Comparison of ENCODE assay signal across 16 cellular contexts in the genomic region with DNA sequence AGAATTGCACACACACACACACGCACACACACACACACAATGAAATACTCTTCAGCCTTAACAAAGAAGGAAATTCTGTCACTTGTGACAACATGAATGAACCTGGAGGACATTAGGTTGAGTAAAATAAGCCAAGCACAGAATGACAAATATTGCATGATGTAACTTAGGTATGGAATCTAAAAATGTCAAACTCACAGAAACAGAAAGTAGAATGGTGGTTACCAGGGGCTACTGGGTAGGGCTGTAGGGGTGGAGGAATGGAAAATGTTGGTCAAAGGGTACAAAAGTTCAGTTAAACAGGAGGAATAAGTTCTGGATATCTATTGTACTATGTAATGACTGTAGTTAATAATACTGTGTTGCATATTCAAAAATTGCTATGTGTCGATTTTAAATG. TPM values are rescaled to one million over a fixed set of nuclear protein-coding genes. Genes with fewer than 3 reads are reported as not detected.
DNase-seq lines count a peak whose midpoint lies in the region; ATAC-seq and TF ChIP-seq lines count a peak whose summit lies in the region.
"Had no signal": no experiment of that assay in that cellular context is flagged by ENCODE, and none has a peak within 500 bp of the region (broad histone marks: within the 10 kb centered on the region; RNA-seq: fewer than 3 reads in every experiment).

No MANE protein-coding gene starts in this region.

- ATAC-seq in DND-41 (ENCODE audit: insufficient read depth, low read depth) (peak; percentile 35; the same call in 1 of the 3 replicates), GM18868 (IDR thresholded peaks at IDR 0.05; ENCODE audit: unreplicated experiment) (peak; percentile 59), HG02678 (IDR thresholded peaks at IDR 0.05; ENCODE audit: unreplicated experiment) (peak; percentile 53), HG03565 (IDR thresholded peaks at IDR 0.05; ENCODE audit: unreplicated experiment) (peak; percentile 62), esophagus mucosa (no peak), Right ventricle myocardium inferior (no peak)
- ATAC-seq: left ventricle myocardium superior, psoas muscle had no signal

- no peak for TF ChIP-seq POLR2A in testis (IDR thresholded peaks at IDR 0.05)

- no peaks in the 10 kb centered on the region for H3K36me3 Mint-ChIP-seq in activated CD4-positive, alpha-beta T cell treated with anti-CD3 and anti-CD28 coated beads, Interleukin-2, amount 10 ng/mL, durations not matched to agents 24 days and 14 days (ENCODE audit: low read depth)

- H3K4me1 ChIP-seq in DND-41 (ENCODE audit: insufficient read depth, low read length) (no peaks in the 10 kb centered on the region), testis (no peaks in the 10 kb centered on the region)
- H3K4me1 ChIP-seq: psoas muscle had no signal

- H3K36me3 ChIP-seq in DND-41 (ENCODE audit: insufficient read depth, low read length) (no peaks in the 10 kb centered on the region), testis (ENCODE audit: low read depth, missing control alignments) (no peaks in the 10 kb centered on the region)

- no peaks in the 10 kb centered on the region for H3K9me3 ChIP-seq in DND-41 (ENCODE audit: insufficient read depth, low read length, severe bottlenecking)
- H3K9me3 ChIP-seq in testis = no peaks in the 10 kb centered on the region
- H3K9me3 ChIP-seq: psoas muscle had no signal

- no peak overlapping the region for H3K9ac ChIP-seq in DND-41 (ENCODE audit: low read depth, low read length)

- peaks cover 4% of the 10 kb centered on the region for H3K4me1 Mint-ChIP-seq in activated CD4-positive, alpha-beta T cell treated with anti-CD3 and anti-CD28 coated beads, Interleukin-2, amount 10 ng/mL, durations not matched to agents 24 days and 14 days

- no peaks in the 10 kb centered on the region for H4K20me1 ChIP-seq in DND-41 (ENCODE audit: insufficient read depth, low read length)

- H3K79me2 ChIP-seq in DND-41 (ENCODE audit: insufficient read depth, low read length) = no peaks in the 10 kb centered on the region

- no peaks in the 10 kb centered on the region for H3K9me3 Mint-ChIP-seq in activated CD4-positive, alpha-beta T cell treated with anti-CD3 and anti-CD28 coated beads, Interleukin-2, amount 10 ng/mL, durations not matched to agents 24 days and 14 days
- H3K9me3 Mint-ChIP-seq: brain had no signal

- no peaks in the 10 kb centered on the region for H3K27me3 ChIP-seq in DND-41 (ENCODE audit: insufficient read depth, low read length, poor library complexity)
- no peaks in the 10 kb centered on the region for H3K27me3 ChIP-seq in testis

- WGBS in testis, 2 donors = 77 to 87% methylated on average over 2 of the region's 2 CpGs

- TF ChIP-seq CTCF in DND-41 (IDR thresholded peaks at IDR 0.05; ENCODE audit: borderline replicate concordance, extremely low read depth, low read length, poor library complexity, severe bottlenecking) (no peak), testis (IDR thresholded peaks at IDR 0.05) (no peak)

- no peak overlapping the region for H3K4me2 ChIP-seq in DND-41 (ENCODE audit: insufficient read depth, low read length)

- H3K4me3 ChIP-seq in DND-41 (ENCODE audit: low read depth in 1 of 2, low read length in 2 of 2) (no peak overlapping the region), testis (no peak overlapping the region)
- H3K4me3 ChIP-seq: psoas muscle had no signal

- no peak overlapping the region for H3K27ac Mint-ChIP-seq in activated CD4-positive, alpha-beta T cell treated with anti-CD3 and anti-CD28 coated beads, Interleukin-2, amount 10 ng/mL, durations not matched to agents 24 days and 14 days
- H3K27ac Mint-ChIP-seq: brain had no signal

- DNase-seq in DND-41 = no peak
- DNase-seq in Right ventricle myocardium inferior (ENCODE audit: missing footprints) = no peak
- DNase-seq in testis = no peak
- DNase-seq in activated CD4-positive, alpha-beta T cell treated with anti-CD3 and anti-CD28 coated beads, Interleukin-2, amount 10 ng/mL, durations not matched to agents 24 days and 14 days = no peak
- DNase-seq: activated CD4-positive, alpha-beta T cell treated with anti-CD3 and anti-CD28 coated beads for 1 hour; activated effector memory CD4-positive, alpha-beta T cell treated with Interleukin-2 at 50 U/mL for 16 hours; Karpas-422; left ventricle myocardium superior; NCI-H1436 treated with DMSO at 0.1 percent for 48 hours; psoas muscle had no signal

- H3K27ac ChIP-seq in DND-41 (ENCODE audit: low read length) (no peak overlapping the region), testis (no peak overlapping the region)
- H3K27ac ChIP-seq: HL-60, psoas muscle had no signal

- no peaks in the 10 kb centered on the region for H3K27me3 Mint-ChIP-seq in activated CD4-positive, alpha-beta T cell treated with anti-CD3 and anti-CD28 coated beads, Interleukin-2, amount 10 ng/mL, durations not matched to agents 24 days and 14 days
- H3K27me3 Mint-ChIP-seq: brain had no signal

- no peak overlapping the region for H2AFZ ChIP-seq in DND-41 (ENCODE audit: low read depth, low read length)

- no peak overlapping the region for H3K4me3 Mint-ChIP-seq in activated CD4-positive, alpha-beta T cell treated with anti-CD3 and anti-CD28 coated beads, Interleukin-2, amount 10 ng/mL, durations not matched to agents 24 days and 14 days
- H3K4me3 Mint-ChIP-seq: brain had no signal

- intact Hi-C loops in Right ventricle myocardium inferior (cut with DNase I) = no loop called here
- intact Hi-C loops in testis (cut with DNase I; ENCODE audit: low total_unique reads) = no loop called here
- intact Hi-C loops in activated CD4-positive, alpha-beta T cell treated with anti-CD3 and anti-CD28 coated beads, Interleukin-2, amount 10 ng/mL, durations not matched to agents 24 days and 14 days (cut with micrococcal nuclease) = no loop called here

RNA-seq across cellular contexts. Expression of gene SCN2A, which starts 29.5 kb away (rescaled TPM):
- total RNA-seq in esophagus mucosa = 0.04 TPM
- total RNA-seq in Right ventricle myocardium inferior = 0.16 TPM
- total RNA-seq in testis = 1 to 10 TPM; 1.5 to 1.7 TPM
- 0.57 TPM for polyA plus RNA-seq in testis (ENCODE audit: insufficient read depth, low read depth, low replicate concordance)
- total RNA-seq in activated CD4-positive, alpha-beta T cell treated with anti-CD3 and anti-CD28 coated beads, Interleukin-2, amount 10 ng/mL, durations not matched to agents 24 days and 14 days = not detected in 2 replicates
- total RNA-seq: psoas muscle had no signal

Comparison
In these comparisons a context has a peak if more than half of its experiments do, and no peak if none do; other contexts are left out.
1. ATAC-seq: peak in DND-41 (single experiment), GM18868 (single experiment), HG02678 (single experiment) and HG03565 (single experiment); none in esophagus mucosa (single experiment) and Right ventricle myocardium inferior (single experiment).